ENCODE assay signal across 1 cellular context in genomic region chr3:193794002-193794835, GRCh38.
A peak's percentile ranks its signal among the peaks of the same experiment; 100 is the strongest.
TF ChIP-seq lines count a peak whose summit lies in the region.

No MANE protein-coding gene starts in this region.

TF ChIP-seq in K562, 482 proteins besides CTCF, POLR2A, EP300 and RAD21 (continued from another document):
- no peak for TF ChIP-seq TEAD2 (tag; IDR thresholded peaks at IDR 0.05)
- peak; percentile 84 for TF ChIP-seq HDAC2 (IDR thresholded peaks at IDR 0.05)
- no peak for TF ChIP-seq POLR2AphosphoS5 (IDR thresholded peaks at IDR 0.05; ENCODE audit: control insufficient read depth, insufficient read depth, low read depth, low read length)
- TF ChIP-seq PBX2 (CRISPR knock-in tag; IDR thresholded peaks at IDR 0.05; ENCODE audit: low read depth) = peak; percentile 71
- peak; percentile 83 for TF ChIP-seq PBX2 (tag; conservative IDR thresholded peaks at IDR 0.05; ENCODE audit: low read depth)
- TF ChIP-seq PHF21A (IDR thresholded peaks at IDR 0.05; ENCODE audit: borderline replicate concordance, low read depth) = no peak
- peak; percentile 89 for TF ChIP-seq LEF1 (IDR thresholded peaks at IDR 0.05)
- TF ChIP-seq ZNF764 (CRISPR knock-in tag; IDR thresholded peaks at IDR 0.05; ENCODE audit: low read depth) = 0 out of 2 replicates have a peak, but pooled peaks have one; percentile 57
- no peak for TF ChIP-seq E2F3 (CRISPR knock-in tag; IDR thresholded peaks at IDR 0.05)
- TF ChIP-seq DEAF1 (CRISPR knock-in tag; IDR thresholded peaks at IDR 0.05) = no peak
- peak; percentile 63; the same call in 1 of the 2 replicates for TF ChIP-seq ZEB2 (IDR thresholded peaks at IDR 0.05)
- peak; percentile 68 for TF ChIP-seq USF1 (CRISPR knock-in tag; IDR thresholded peaks at IDR 0.05)
- TF ChIP-seq SOX6 (IDR thresholded peaks at IDR 0.05) = peak; percentile 60; the same call in 1 of the 2 replicates
- TF ChIP-seq CBFA2T2 (conservative IDR thresholded peaks at IDR 0.05) = no peak
- no peak for TF ChIP-seq ETV6 (IDR thresholded peaks at IDR 0.05; ENCODE audit: borderline replicate concordance in 1 of 2, low read depth in 2 of 2, low read length in 1 of 2)
- no peak for TF ChIP-seq ETV6 (CRISPR knock-in tag; IDR thresholded peaks at IDR 0.05; ENCODE audit: borderline replicate concordance)
- TF ChIP-seq MTA1 (IDR thresholded peaks at IDR 0.05; ENCODE audit: borderline replicate concordance) = 0 out of 2 replicates have a peak, but pooled peaks have one; percentile 14
- TF ChIP-seq MAZ (CRISPR knock-in tag; conservative IDR thresholded peaks at IDR 0.05 in 1 of 2, IDR thresholded peaks at IDR 0.05 in 1 of 2) = peak in 1 of 2 experiments; percentile 59; a peak in 1 of 4 replicates
- peak; percentile 92 for TF ChIP-seq ZNF592 (IDR thresholded peaks at IDR 0.05)
- peak; percentile 71 for TF ChIP-seq RAD51 (IDR thresholded peaks at IDR 0.05; ENCODE audit: borderline replicate concordance, low read depth)
- peak; percentile 29; the same call in 1 of the 2 replicates for TF ChIP-seq NBN (IDR thresholded peaks at IDR 0.05; ENCODE audit: low read depth)
- peak; percentile 56 for TF ChIP-seq TAF9B (IDR thresholded peaks at IDR 0.05; ENCODE audit: partially characterized antibody)
- TF ChIP-seq ZNF24 (IDR thresholded peaks at IDR 0.05) = no peak
- no peak for TF ChIP-seq ZNF583 (CRISPR knock-in tag; IDR thresholded peaks at IDR 0.05)
